Comparison of ENCODE assay signal across 8 cellular contexts in the genomic region with DNA sequence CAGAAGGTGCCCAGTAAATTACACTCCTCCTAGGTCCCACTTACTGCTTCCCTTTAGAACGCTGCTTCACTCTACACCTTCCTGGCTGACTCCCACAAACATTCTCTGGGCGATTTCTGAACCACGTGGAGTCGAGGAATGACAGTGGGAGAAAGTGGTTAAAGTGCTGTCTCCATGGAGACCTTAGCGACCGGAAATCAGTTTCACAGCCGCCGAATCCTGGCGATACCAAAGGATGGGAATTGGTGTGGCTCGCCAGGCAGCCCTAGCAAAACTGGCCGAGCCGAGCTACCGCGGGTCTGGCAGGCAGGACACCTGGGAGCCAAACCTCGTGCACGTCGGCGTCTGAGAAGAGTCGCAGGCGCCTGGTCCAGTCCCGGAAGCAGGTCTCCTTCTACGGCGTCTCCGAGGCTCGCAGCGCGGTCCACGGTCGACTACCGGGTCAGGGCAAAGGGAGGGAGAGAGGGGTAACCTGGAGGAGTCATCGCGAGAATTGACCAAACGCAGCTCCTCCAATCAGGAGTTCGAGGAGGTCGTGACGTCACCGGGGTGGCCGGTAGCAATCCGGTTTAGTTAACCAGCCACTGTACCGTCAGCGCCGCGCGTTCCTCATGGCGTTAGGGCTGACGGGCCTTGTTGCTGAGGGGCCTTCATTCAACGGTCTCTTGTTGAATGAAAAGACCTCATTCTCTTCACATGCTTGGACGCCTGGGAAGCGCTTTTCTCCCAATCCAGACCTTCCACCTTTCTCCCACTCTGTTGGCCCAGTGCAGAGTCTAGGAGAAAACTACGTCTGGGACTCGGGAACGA. TPM values are rescaled to one million over a fixed set of nuclear protein-coding genes. Genes with fewer than 3 reads are reported as not detected.
A peak's percentile ranks its signal among the peaks of the same experiment; 100 is the strongest.
DNase-seq lines count a peak whose midpoint lies in the region; ATAC-seq and TF ChIP-seq lines count a peak whose summit lies in the region.

Gene THADA, minus strand, starts transcription at position 436 of the 810 bp plus-strand sequence. CDS start 3,646 bp downstream, outside the sequence.

- CTCF ChIA-PET in A673 (lab: Charles Lee) = interaction anchor here (1.0 to 1.2 kb wide), 2 partner anchors 9 to 18 kb away, joined by 3 to 5 read pairs; no protein-coding TSS in a partner anchor

- H3K4me1 ChIP-seq in A673 (ENCODE audit: insufficient read depth, low read length, poor library complexity, severe bottlenecking) (peaks cover 7% of the 10 kb centered on the region), breast epithelium (no peaks in the 10 kb centered on the region)

- H3K27me3 ChIP-seq in A673 (replicated peaks; ENCODE audit: insufficient read depth, low read depth, low read length, poor library complexity) (no peaks in the 10 kb centered on the region), breast epithelium (no peaks in the 10 kb centered on the region)

- intact Hi-C loops in A673 (cut with micrococcal nuclease; ENCODE audit: unreplicated experiment) = no loop called here
- intact Hi-C loops in breast epithelium (cut with DNase I; ENCODE audit: low total_unique reads) = no loop called here

- H3K36me3 ChIP-seq in A673 (ENCODE audit: insufficient read depth, low read length, poor library complexity, severe bottlenecking) = peaks cover 14% of the 10 kb centered on the region
- H3K36me3 ChIP-seq in breast epithelium = no peaks in the 10 kb centered on the region

- H3K27ac ChIP-seq in A673 (ENCODE audit: low read depth, low read length, poor library complexity, severe bottlenecking) (peak within 1 kb of the TSS; percentile 94), VCaP (peak within 1 kb of the TSS; percentile 84), breast epithelium (peak within 1 kb of the TSS; percentile 91 to 94), skin epidermis (peak within 1 kb of the TSS; percentile 71 to 97 (median 90))

- DNase-seq in A673 (ENCODE audit: low spot score) = peak; percentile 99
- DNase-seq in NCI-H2196 (lab: John Stamatoyannopoulos, UW; ENCODE audit: unreplicated experiment) = peak; percentile 99
- DNase-seq in breast epithelium (ENCODE audit: low spot score in 2 of 2) = peak; percentile 99

- H3K9me3 ChIP-seq in A673 (ENCODE audit: low read depth, low read length, poor library complexity, severe bottlenecking) = no peaks in the 10 kb centered on the region
- H3K9me3 ChIP-seq in breast epithelium = no peaks in the 10 kb centered on the region
- no peaks in the 10 kb centered on the region for H3K9me3 ChIP-seq in iPS-18c (ENCODE audit: control insufficient read depth, insufficient read depth, low read length)

- no TSS peak for BruUV-seq in A673 (replicated peaks; lab: Mats Ljungman, UMichigan)

- POLR2A ChIA-PET in A673 (lab: Charles Lee; ENCODE audit: low non-redundant PET) = interaction anchor here (0.6 kb wide), 2 partner anchors 19 to 705 kb away, joined by 4 to 8 read pairs; no protein-coding TSS in a partner anchor

- TF ChIP-seq POLR2A in breast epithelium (IDR thresholded peaks at IDR 0.05) = peak; percentile 92

- no peak for TF ChIP-seq CTCF in A673 (conservative IDR thresholded peaks at IDR 0.05; ENCODE audit: low read depth, low read length)
- TF ChIP-seq CTCF in VCaP (conservative IDR thresholded peaks at IDR 0.05) = no peak
- TF ChIP-seq CTCF in breast epithelium (IDR thresholded peaks at IDR 0.05) = no peak

- H3K4me3 ChIP-seq in A673 (ENCODE audit: low read depth, low read length, poor library complexity, severe bottlenecking) (peak within 1 kb of the TSS; percentile 77), breast epithelium (peak within 1 kb of the TSS; percentile 68 to 90 (median 80)), iPS-18c (ENCODE audit: insufficient read depth, low read depth, low read length) (peak within 1 kb of the TSS; percentile 95), skin epidermis (peak within 1 kb of the TSS; percentile 57 to 93 (median 77))

- ATAC-seq in GM18868 (IDR thresholded peaks at IDR 0.05; ENCODE audit: unreplicated experiment) (peak; percentile 97), HG03108 (IDR thresholded peaks at IDR 0.05; ENCODE audit: unreplicated experiment) (peak; percentile 99)

RNA-seq across cellular contexts. Expression of gene THADA, which starts in this region (rescaled TPM):
- total RNA-seq in A673 (2021) (35.1 and 39.7 TPM in 2 replicates), breast epithelium (10 to 100 TPM; 41.1 to 60.6 (median 49.5) TPM)

Comparison
In these comparisons a context has a peak if more than half of its experiments do, and no peak if none do; other contexts are left out.
1. Peak in every context shown above with its lines: DNase-seq, ATAC-seq, H3K4me3 ChIP-seq and H3K27ac ChIP-seq.